Comparison of ENCODE assay signal across 11 cellular contexts in the genomic region with DNA sequence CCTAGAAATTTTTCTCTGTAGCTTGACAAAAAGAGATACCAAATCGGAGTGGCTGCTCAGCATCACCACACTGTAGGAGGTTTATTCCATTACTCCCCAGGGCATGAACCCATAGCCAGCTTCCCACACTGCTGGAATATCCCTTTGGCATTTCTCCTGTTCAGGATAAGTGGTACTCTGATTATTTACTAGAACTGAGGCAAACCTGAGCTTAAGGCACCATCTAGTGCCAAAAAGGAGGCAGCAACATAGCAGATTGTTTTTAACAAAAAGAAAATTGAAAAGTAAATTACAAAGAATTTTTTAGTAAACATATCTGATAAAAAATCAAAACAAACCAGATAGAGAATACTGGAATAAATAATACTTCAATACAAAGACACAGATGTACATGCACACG.
DNase-seq lines count a peak whose midpoint lies in the region; ATAC-seq and TF ChIP-seq lines count a peak whose summit lies in the region.
"Had no signal": no experiment of that assay in that cellular context is flagged by ENCODE, and none has a peak within 500 bp of the region (broad histone marks: within the 10 kb centered on the region; RNA-seq: fewer than 3 reads in every experiment).

No MANE protein-coding gene starts in this region.

- H3K4me1 Mint-ChIP-seq in HFFc6 (ENCODE audit: low read depth) = no peaks in the 10 kb centered on the region
- peaks cover 5% of the 10 kb centered on the region for H3K4me1 Mint-ChIP-seq in activated CD8-positive, alpha-beta T cell treated with anti-CD3 and anti-CD28 coated beads for 36 hours (ENCODE audit: low read depth)
- H3K4me1 Mint-ChIP-seq: IgD-negative memory B cell had no signal

- H3K27ac Mint-ChIP-seq in HFFc6 = no peak overlapping the region
- no peak overlapping the region for H3K27ac Mint-ChIP-seq in activated CD8-positive, alpha-beta T cell treated with anti-CD3 and anti-CD28 coated beads for 36 hours
- H3K27ac Mint-ChIP-seq: IgD-negative memory B cell had no signal

- CTCF ChIA-PET in AG04450 (lab: Charles Lee) = interaction anchor here (0.8 to 4.2 kb wide), 18 partner anchors 8 to 627 kb away, joined by 3 to 47 read pairs (median 4); no protein-coding TSS in a partner anchor
- CTCF ChIA-PET in activated CD8-positive, alpha-beta T cell treated with anti-CD3 and anti-CD28 coated beads for 36 hours (lab: Charles Lee) = no interaction called here

- no peak overlapping the region for H3K4me3 Mint-ChIP-seq in HFFc6
- H3K4me3 Mint-ChIP-seq in activated CD8-positive, alpha-beta T cell treated with anti-CD3 and anti-CD28 coated beads for 36 hours = no peak overlapping the region
- H3K4me3 Mint-ChIP-seq: IgD-negative memory B cell had no signal

- no peak for TF ChIP-seq EP300 in tibial nerve (IDR thresholded peaks at IDR 0.05)

- no peaks in the 10 kb centered on the region for H3K36me3 ChIP-seq in left lung
- peaks cover 0 to 8% (median 0%) of the 10 kb centered on the region in 3 donors for H3K36me3 ChIP-seq in tibial nerve
- H3K36me3 ChIP-seq: gastrocnemius medialis had no signal

- H3K4me3 ChIP-seq in AG04450 (ENCODE audit: low read depth, low read length) (no peak overlapping the region), left lung (no peak overlapping the region), tibial nerve (no peak overlapping the region)
- H3K4me3 ChIP-seq: gastrocnemius medialis had no signal

- POLR2A ChIA-PET in AG04450 (lab: Yijun Ruan, JAX) = no interaction called here
- POLR2A ChIA-PET in activated CD8-positive, alpha-beta T cell treated with anti-CD3 and anti-CD28 coated beads for 36 hours (lab: Charles Lee) = no interaction called here

- peaks cover 9% of the 10 kb centered on the region; the same call in 1 of the 2 replicates for H3K9me3 ChIP-seq in AG04450 (ENCODE audit: control insufficient read depth, insufficient read depth, low read length)
- H3K9me3 ChIP-seq in left lung = peaks cover 0 to 34% of the 10 kb centered on the region in 2 donors
- H3K9me3 ChIP-seq in tibial nerve = peaks cover 0 to 19% (median 1%) of the 10 kb centered on the region in 4 donors
- H3K9me3 ChIP-seq: gastrocnemius medialis had no signal

- DNase-seq in AG04450 (ENCODE audit: low read depth, low spot score) (no peak), HFFc6 (peak; percentile 50), astrocyte of the hippocampus (ENCODE audit: low read depth, low spot score) (peak; percentile 50), left lung (no peak), NCI-H146 (lab: John Stamatoyannopoulos, UW) (no peak), HuH-7 (ENCODE audit: low spot score) (no peak), tibial nerve (ENCODE audit: low spot score in 2 of 2) (no peak)
- no peak for DNase-seq in activated CD8-positive, alpha-beta T cell treated with anti-CD3 and anti-CD28 coated beads for 36 hours
- DNase-seq: gastrocnemius medialis, NCI-H524 treated with DMSO at 0.1 percent for 48 hours had no signal

- peaks cover 6% of the 10 kb centered on the region; the same call in 1 of the 2 replicates for H3K9me3 Mint-ChIP-seq in HFFc6
- peaks cover 23% of the 10 kb centered on the region for H3K9me3 Mint-ChIP-seq in activated CD8-positive, alpha-beta T cell treated with anti-CD3 and anti-CD28 coated beads for 36 hours

- no peak overlapping the region for H3K27ac ChIP-seq in AG04450 (ENCODE audit: low read depth, low read length)
- no peak overlapping the region for H3K27ac ChIP-seq in left lung
- no peak overlapping the region for H3K27ac ChIP-seq in tibial nerve
- H3K27ac ChIP-seq: gastrocnemius medialis had no signal

- intact Hi-C loops in left lung (cut with DNase I) = no loop called here
- intact Hi-C loops in activated CD8-positive, alpha-beta T cell treated with anti-CD3 and anti-CD28 coated beads for 36 hours (cut with micrococcal nuclease) = no loop called here

- WGBS in tibial nerve, 2 donors = 86 to 92% methylated on average over 2 of the region's 2 CpGs

- peak; percentile 22 for ATAC-seq in left lung
- ATAC-seq in activated CD8-positive, alpha-beta T cell treated with anti-CD3 and anti-CD28 coated beads for 36 hours = no peak
- ATAC-seq: gastrocnemius medialis had no signal

- TF ChIP-seq POLR2A in tibial nerve (IDR thresholded peaks at IDR 0.05) = no peak

- H3K27me3 Mint-ChIP-seq in HFFc6 (ENCODE audit: insufficient read depth) = peaks cover 2% of the 10 kb centered on the region; the same call in 1 of the 2 replicates
- H3K27me3 Mint-ChIP-seq in activated CD8-positive, alpha-beta T cell treated with anti-CD3 and anti-CD28 coated beads for 36 hours = no peaks in the 10 kb centered on the region
- H3K27me3 Mint-ChIP-seq: IgD-negative memory B cell had no signal

- H3K36me3 Mint-ChIP-seq in HFFc6 (ENCODE audit: low read depth) = peaks cover 6% of the 10 kb centered on the region
- peaks cover 16% of the 10 kb centered on the region for H3K36me3 Mint-ChIP-seq in activated CD8-positive, alpha-beta T cell treated with anti-CD3 and anti-CD28 coated beads for 36 hours (ENCODE audit: low read depth)

- H3K4me1 ChIP-seq in left lung = no peaks in the 10 kb centered on the region
- no peaks in the 10 kb centered on the region for H3K4me1 ChIP-seq in tibial nerve
- H3K4me1 ChIP-seq: gastrocnemius medialis had no signal

- peak; percentile 70 for TF ChIP-seq CTCF in AG04450 (IDR thresholded peaks at IDR 0.05; ENCODE audit: low read depth, low read length)
- TF ChIP-seq CTCF in HFFc6 (IDR thresholded peaks at IDR 0.05) = peak; percentile 78
- no peak for TF ChIP-seq CTCF in left lung (IDR thresholded peaks at IDR 0.05)
- TF ChIP-seq CTCF in activated CD8-positive, alpha-beta T cell treated with anti-CD3 and anti-CD28 coated beads for 36 hours (IDR thresholded peaks at IDR 0.05) = no peak
- TF ChIP-seq CTCF in tibial nerve (IDR thresholded peaks at IDR 0.05) = peak in 1 of 5 experiments; percentile 36

- H3K27me3 ChIP-seq in AG04450 (ENCODE audit: control insufficient read depth, insufficient read depth, low read length) (no peaks in the 10 kb centered on the region), left lung (no peaks in the 10 kb centered on the region), tibial nerve (no peaks in the 10 kb centered on the region)
- H3K27me3 ChIP-seq: gastrocnemius medialis had no signal

Comparison
In these comparisons a context has a peak if more than half of its experiments do, and no peak if none do; other contexts are left out.
1. DNase-seq: peak in HFFc6 (single experiment) and astrocyte of the hippocampus (single experiment); none in AG04450 (single experiment), left lung (0 of 2), NCI-H146 (single experiment), activated CD8-positive, alpha-beta T cell treated with anti-CD3 and anti-CD28 coated beads for 36 hours (single experiment), HuH-7 (single experiment) and tibial nerve (0 of 2).
2. CTCF ChIP-seq: peak in AG04450 (single experiment) and HFFc6 (single experiment); none in left lung (0 of 2) and activated CD8-positive, alpha-beta T cell treated with anti-CD3 and anti-CD28 coated beads for 36 hours (single experiment).